Comparison of ENCODE assay signal across 15 cellular contexts in genomic region chr17:80619535-80620235, GRCh38.
DNase-seq lines count a peak whose midpoint lies in the region; ATAC-seq and TF ChIP-seq lines count a peak whose summit lies in the region.
"Had no signal": no experiment of that assay in that cellular context is flagged by ENCODE, and none has a peak within 500 bp of the region (broad histone marks: within the 10 kb centered on the region; RNA-seq: fewer than 3 reads in every experiment).

No MANE protein-coding gene starts in this region.

- H3K4me3 ChIP-seq in HCT116 (replicated peaks in 1 of 2; ENCODE audit: low read depth in 1 of 2, low read length in 2 of 2) (peak overlapping the region; percentile 20 to 46), PC-9 (no peak overlapping the region; the same call in 1 of the 2 replicates), epithelial cell of proximal tubule (ENCODE audit: low read depth, low read length) (no peak overlapping the region), adrenal gland (no peak overlapping the region)

- TF ChIP-seq RAD21 in HCT116 (IDR thresholded peaks at IDR 0.05; ENCODE audit: low read depth): peak; percentile 23; the same call in 1 of the 2 replicates

- H4K20me1 ChIP-seq in HCT116 (ENCODE audit: insufficient read depth) (peaks cover 4% of the 10 kb centered on the region; the same call in 1 of the 2 replicates), PC-9 (ENCODE audit: insufficient read depth) (no peaks in the 10 kb centered on the region)

- H3K27ac ChIP-seq in HCT116 (ENCODE audit: low read depth, low read length): peak overlapping the region; percentile 74
- H3K27ac ChIP-seq in PC-9: peak overlapping the region; percentile 81
- no peak overlapping the region for H3K27ac ChIP-seq in adrenal gland

- H3K79me2 ChIP-seq in HCT116 (ENCODE audit: insufficient read depth, low read length) (peaks cover 11% of the 10 kb centered on the region), PC-9 (ENCODE audit: low read depth) (peaks cover 52% of the 10 kb centered on the region)

- ATAC-seq in HCT116: peak; percentile 96
- ATAC-seq in HG03045 (IDR thresholded peaks at IDR 0.05; ENCODE audit: unreplicated experiment): no peak
- ATAC-seq: activated CD8-positive, alpha-beta T cell treated with anti-CD3 and anti-CD28 coated beads, Interleukin-2, amount 10 ng/mL, durations not matched to agents 7 days and 5 days had no signal

- peaks cover 7 to 14% of the 10 kb centered on the region in 2 experiments for H3K4me1 ChIP-seq in HCT116 (ENCODE audit: control insufficient read depth in 1 of 2, insufficient read depth in 2 of 2, low read length in 2 of 2)
- H3K4me1 ChIP-seq in PC-9 (replicated peaks; ENCODE audit: insufficient read depth): peaks cover 23% of the 10 kb centered on the region
- no peaks in the 10 kb centered on the region for H3K4me1 ChIP-seq in adrenal gland (replicated peaks in 1 of 2)

- BruUV-seq in HCT116 (replicated peaks; lab: Mats Ljungman, UMichigan): no TSS peak
- BruUV-seq in PC-9 (replicated peaks; lab: Mats Ljungman, UMichigan): TSS peak; percentile 99

- no peak for TF ChIP-seq CTCF in HCT116 (IDR thresholded peaks at IDR 0.05 in 2 of 3, conservative IDR thresholded peaks at IDR 0.05 in 1 of 3; ENCODE audit: borderline replicate concordance in 1 of 3, insufficient read depth in 1 of 3, low read depth in 2 of 3, low read length in 2 of 3)
- TF ChIP-seq CTCF in PC-9 (conservative IDR thresholded peaks at IDR 0.05): no peak
- no peak for TF ChIP-seq CTCF in epithelial cell of proximal tubule (conservative IDR thresholded peaks at IDR 0.05; ENCODE audit: low read depth, low read length)
- no peak for TF ChIP-seq CTCF in adrenal gland (IDR thresholded peaks at IDR 0.05)

- H3K4me2 ChIP-seq in HCT116 (ENCODE audit: low read length): peak overlapping the region; percentile 78
- H3K4me2 ChIP-seq in PC-9: peak overlapping the region; percentile 67

- CTCF ChIA-PET in HCT116 (lab: Charles Lee) (interaction anchor here (0.6 to 1.7 kb wide), 6 partner anchors 29 to 1219 kb away, joined by 3 to 6 read pairs (median 4); no protein-coding TSS in a partner anchor), PC-9 (lab: Charles Lee) (no interaction called here)

- TF ChIP-seq POLR2A in HCT116 (IDR thresholded peaks at IDR 0.05; ENCODE audit: borderline replicate concordance, extremely low read depth, insufficient read depth, insufficient read length): no peak
- no peak for TF ChIP-seq POLR2A in adrenal gland (IDR thresholded peaks at IDR 0.05)

- RAD21 ChIA-PET in HCT116 (lab: Charles Lee; ENCODE audit: low non-redundant PET in 1 of 2, low total read pairs in 2 of 2, uncharacterized antibody in 2 of 2, unreplicated experiment in 2 of 2): interaction anchor here in 1 of 2 experiments (0.6 kb wide), 1 partner anchor 273 kb away, joined by 5 read pairs; no protein-coding TSS in a partner anchor

- H3K9ac ChIP-seq in HCT116 (ENCODE audit: low read length): peak overlapping the region; percentile 58

- DNase-seq in HCT116 (ENCODE audit: low read depth, low spot score) (peak; percentile 84), PC-9 (peak; percentile 50 to 88), epithelial cell of proximal tubule (ENCODE audit: low read depth) (peak; percentile 39), renal cortical epithelial cell (ENCODE audit: low read depth) (peak; percentile 82), RPMI8226 (no peak), adrenal gland (no peak)
- DNase-seq: activated CD8-positive, alpha-beta T cell treated with anti-CD3 and anti-CD28 coated beads, Interleukin-2, amount 10 ng/mL, durations not matched to agents 7 days and 5 days; CD8-positive, alpha-beta memory T cell; central memory CD4-positive, alpha-beta T cell; hippocampal formation; Kasumi-1; NCI-H187; SHP77 treated with DMSO at 0.1 percent for 48 hours; small intestine had no signal

- H3F3A ChIP-seq in PC-9 (ENCODE audit: insufficient read depth, low read depth): peaks cover 20% of the 10 kb centered on the region; the same call in 1 of the 2 replicates

- H3K36me3 ChIP-seq in HCT116 (ENCODE audit: control insufficient read depth in 1 of 2, insufficient read depth in 2 of 2, low read length in 2 of 2) (no peaks in the 10 kb centered on the region), PC-9 (ENCODE audit: low read depth) (no peaks in the 10 kb centered on the region), adrenal gland (replicated peaks in 1 of 2) (no peaks in the 10 kb centered on the region)

- 68 to 89% (median 87%) methylated on average over 5 to 9 of the region's 9 CpGs for WGBS in adrenal gland, 4 donors

- H3K9me2 ChIP-seq in HCT116 (ENCODE audit: insufficient read depth) (no peaks in the 10 kb centered on the region), PC-9 (ENCODE audit: insufficient read depth) (no peaks in the 10 kb centered on the region)

- H3K9me3 ChIP-seq in HCT116 (ENCODE audit: control insufficient read depth in 1 of 2, insufficient read depth in 1 of 2, low read depth in 1 of 2, low read length in 2 of 2): no peaks in the 10 kb centered on the region
- no peaks in the 10 kb centered on the region for H3K9me3 ChIP-seq in PC-9 (ENCODE audit: insufficient read depth, low read depth)
- H3K9me3 ChIP-seq in adrenal gland (replicated peaks in 1 of 3): no peaks in the 10 kb centered on the region

- H3K27me3 ChIP-seq in HCT116 (ENCODE audit: insufficient read depth, low read length): no peaks in the 10 kb centered on the region
- no peaks in the 10 kb centered on the region for H3K27me3 ChIP-seq in PC-9 (ENCODE audit: insufficient read depth, low read depth)
- no peaks in the 10 kb centered on the region for H3K27me3 ChIP-seq in adrenal gland

- intact Hi-C loops in HCT116 (cut with micrococcal nuclease): no loop called here
- intact Hi-C loops in PC-9 (cut with micrococcal nuclease; ENCODE audit: unreplicated experiment): loop anchor here (5.0 to 10.0 kb wide), 2 partner anchors 145 to 213 kb away; no protein-coding TSS in a partner anchor
- intact Hi-C loops in adrenal gland (cut with DNase I): no loop called here

- H2AFZ ChIP-seq in HCT116 (ENCODE audit: low read depth, low read length, poor library complexity, severe bottlenecking) (no peak overlapping the region), PC-9 (no peak overlapping the region)

- POLR2A ChIA-PET in HCT116 (lab: Charles Lee) (interaction anchor here (0.5 to 1.3 kb wide), 5 partner anchors 10 to 603 kb away, joined by 3 to 5 read pairs (median 3); partner anchors contain the start of gene CEP131), PC-9 (lab: Charles Lee; ENCODE audit: unreplicated experiment) (no interaction called here)

TF ChIP-seq in HCT116, 20 proteins besides CTCF, POLR2A, EP300 and RAD21:
- TF ChIP-seq CBX3 (IDR thresholded peaks at IDR 0.05; ENCODE audit: low read depth) (peak; percentile 47; the same call in 1 of the 2 replicates), REST (IDR thresholded peaks at IDR 0.05; ENCODE audit: low read depth) (no peak), ZNF274 (IDR thresholded peaks at IDR 0.05; ENCODE audit: low read depth, low read length) (no peak), FOSL1 (IDR thresholded peaks at IDR 0.05; ENCODE audit: low read depth) (peak; percentile 85), POLR2AphosphoS5 (IDR thresholded peaks at IDR 0.05; ENCODE audit: low read depth, low read length) (peak; percentile 52), JUND (IDR thresholded peaks at IDR 0.05) (peak; percentile 87), CEBPB (IDR thresholded peaks at IDR 0.05; ENCODE audit: low read depth) (peak; percentile 82), ELF1 (IDR thresholded peaks at IDR 0.05; ENCODE audit: borderline replicate concordance, low read depth) (no peak), SP1 (IDR thresholded peaks at IDR 0.05; ENCODE audit: low read depth) (peak; percentile 74), SIN3A (IDR thresholded peaks at IDR 0.05; ENCODE audit: low read depth) (peak; percentile 70), EGR1 (IDR thresholded peaks at IDR 0.05; ENCODE audit: low read depth) (peak; percentile 96)
- TF ChIP-seq, protein P1, sequence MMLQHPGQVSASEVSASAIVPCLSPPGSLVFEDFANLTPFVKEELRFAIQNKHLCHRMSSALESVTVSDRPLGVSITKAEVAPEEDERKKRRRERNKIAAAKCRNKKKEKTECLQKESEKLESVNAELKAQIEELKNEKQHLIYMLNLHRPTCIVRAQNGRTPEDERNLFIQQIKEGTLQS (IDR thresholded peaks at IDR 0.05): no peak
- TF ChIP-seq, protein P2, sequence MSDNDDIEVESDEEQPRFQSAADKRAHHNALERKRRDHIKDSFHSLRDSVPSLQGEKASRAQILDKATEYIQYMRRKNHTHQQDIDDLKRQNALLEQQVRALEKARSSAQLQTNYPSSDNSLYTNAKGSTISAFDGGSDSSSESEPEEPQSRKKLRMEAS (IDR thresholded peaks at IDR 0.05): peak; percentile 48; the same call in 1 of the 2 replicates
TF ChIP-seq in HCT116: peak in this region for 9.

Comparison
In these comparisons a context has a peak if more than half of its experiments do, and no peak if none do; other contexts are left out.
1. DNase-seq: peak in HCT116 (single experiment), PC-9 (2 of 2), epithelial cell of proximal tubule (single experiment) and renal cortical epithelial cell (single experiment); none in RPMI8226 (single experiment) and adrenal gland (0 of 7).
2. H3K27ac ChIP-seq: peak in HCT116 (single experiment) and PC-9 (single experiment); none in adrenal gland (0 of 5).
3. H3K4me3 ChIP-seq: peak in HCT116 (2 of 2); none in PC-9 (single experiment), epithelial cell of proximal tubule (single experiment) and adrenal gland (0 of 4).